Comparison of ENCODE assay signal across 27 cellular contexts in the genomic region with DNA sequence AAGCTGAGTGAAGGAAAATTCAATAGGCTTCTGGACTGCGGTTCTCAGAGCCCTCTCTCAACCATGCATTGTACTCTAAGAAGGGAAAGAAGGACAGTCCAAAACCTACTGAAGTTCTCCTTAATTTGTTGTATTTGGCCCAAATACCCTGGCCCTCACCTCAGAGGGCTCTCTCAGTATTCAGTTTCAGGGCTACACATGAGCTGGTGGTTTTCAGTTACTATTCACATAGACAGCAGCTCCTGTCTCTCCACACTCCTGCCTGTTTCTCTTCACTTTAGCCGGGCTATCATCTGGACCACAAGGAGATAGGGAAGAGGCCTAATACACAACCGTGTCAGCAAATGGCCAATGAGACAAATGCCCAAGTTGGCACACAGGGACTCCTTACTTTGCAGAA.
"Had no signal": no experiment of that assay in that cellular context is flagged by ENCODE, and none has a peak within 500 bp of the region (broad histone marks: within the 10 kb centered on the region; RNA-seq: fewer than 3 reads in every experiment).

No MANE protein-coding gene starts in this region.

- H3K9me3 ChIP-seq: adrenal gland had no signal

- H3K36me3 ChIP-seq: adrenal gland, cardiac muscle cell had no signal

- DNase-seq: activated B cell treated with CpG ODN at 0.5 μM for 24 hours; activated CD4-positive, alpha-beta memory T cell treated with anti-CD3 and anti-CD28 coated beads for 36 hours; activated CD4-positive, alpha-beta T cell treated with anti-CD3 and anti-CD28 coated beads for 4 hours; activated CD4-positive, alpha-beta T cell treated with anti-CD3 and anti-CD28 coated beads, Interleukin-2, amount 10 ng/mL, durations not matched to agents 24 days and 14 days; activated CD4-positive, alpha-beta T cell treated with anti-CD3 and anti-CD28 coated beads, Interleukin-2, amount 50 U/mL, for 1 hour; activated CD4-positive, alpha-beta T cell treated with anti-CD3 and anti-CD28 coated beads, Interleukin-2, amount 50 U/mL, for 4 hours; activated CD4-positive, CD25-positive, alpha-beta regulatory T cell treated with anti-CD3 and anti-CD28 coated beads, Interleukin-2, amount 50 U/mL, for 72 hours; activated CD8-positive, alpha-beta memory T cell treated with anti-CD3 and anti-CD28 coated beads, Interleukin-2, amount 50 U/mL, for 4 hours; activated CD8-positive, alpha-beta T cell treated with anti-CD3 and anti-CD28 coated beads for 36 hours; activated effector memory CD4-positive, alpha-beta T cell treated with Interleukin-2 at 50 U/mL for 16 hours; activated gamma-delta T cell; activated naive CD4-positive, alpha-beta T cell treated with anti-CD3 and anti-CD28 coated beads, Interleukin-2, amount 10 ng/mL, durations not matched to agents 7 days and 5 days; activated naive CD4-positive, alpha-beta T cell treated with Interleukin-2 at 50 U/mL for 16 hours; activated naive CD8-positive, alpha-beta T cell treated with anti-CD3 and anti-CD28 coated beads for 36 hours; activated T-cell treated with anti-CD3 and anti-CD28 coated beads for 4 hours; activated T-cell treated with anti-CD3 and anti-CD28 coated beads, Interleukin-2, amount 50 U/mL, for 1 hour; activated T-cell treated with anti-CD3 and anti-CD28 coated beads, Interleukin-2, amount 50 U/mL, for 48 hours; adrenal gland; amniotic stem cell; aorta; cerebellar nuclear complex; T-helper 1 cell; T-helper 2 cell; T-helper 9 cell had no signal

- H3K27me3 ChIP-seq: adrenal gland, cardiac muscle cell had no signal

- H3K4me1 ChIP-seq: adrenal gland had no signal

- H3K27ac ChIP-seq: adrenal gland, cardiac muscle cell, VCaP had no signal

- H3K4me3 ChIP-seq: adrenal gland, cardiac muscle cell had no signal

- ATAC-seq: activated CD8-positive, alpha-beta T cell treated with anti-CD3 and anti-CD28 coated beads for 36 hours; activated naive CD4-positive, alpha-beta T cell treated with anti-CD3 and anti-CD28 coated beads, Interleukin-2, amount 50 U/mL, for 72 hours had no signal
